Comparison of ENCODE assay signal across 6 cellular contexts in genomic region chr20:16684416-16684815, GRCh38.
"Had no signal": no experiment of that assay in that cellular context is flagged by ENCODE, and none has a peak within 500 bp of the region (broad histone marks: within the 10 kb centered on the region; RNA-seq: fewer than 3 reads in every experiment).

No MANE protein-coding gene starts in this region.

- ATAC-seq: HepG2, K562 had no signal

- H3K4me3 ChIP-seq: K562 had no signal

- DNase-seq: IMR-90, KBM-7, KG1 had no signal

- H3K27ac ChIP-seq: HL-60 had no signal
